In the genomic region with DNA sequence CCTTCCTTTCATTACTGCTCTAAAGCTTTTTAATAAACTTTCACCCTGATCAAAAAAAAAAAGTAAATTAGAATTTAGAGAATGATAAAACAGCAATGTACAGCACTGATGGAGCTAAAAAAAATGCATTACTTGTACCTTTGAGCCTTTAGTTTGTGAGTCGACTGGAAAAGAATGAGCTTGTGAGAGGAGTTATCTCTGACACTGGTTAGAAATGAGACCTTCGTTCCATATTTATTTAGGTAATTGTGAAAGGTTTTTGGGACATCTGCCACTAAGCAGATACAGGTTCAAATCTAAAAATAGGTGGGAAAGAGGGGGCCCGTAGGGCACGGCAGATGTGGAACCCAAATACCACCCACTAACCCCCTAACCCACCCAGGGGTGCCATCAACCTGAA, we compare ENCODE assay signal across 29 cellular contexts.
"Had no signal": no experiment of that assay in that cellular context is flagged by ENCODE, and none has a peak within 500 bp of the region (broad histone marks: within the 10 kb centered on the region; RNA-seq: fewer than 3 reads in every experiment).

No MANE protein-coding gene starts in this region.

- H3K4me2 ChIP-seq: KMS-11, SK-N-SH had no signal

- H3K27ac ChIP-seq: KMS-11, Peyer's patch, SJSA1 had no signal

- ATAC-seq: PC-3 had no signal

- DNase-seq: Karpas-422; MM.1S; MV-4-11; NCI-H1092; NCI-H1105; NCI-H1417 treated with DMSO at 0.1 percent for 48 hours; NCI-H1436 treated with DMSO at 0.1 percent for 48 hours; NCI-H1694 treated with DMSO at 0.1 percent for 48 hours; NCI-H187 treated with DMSO at 0.1 percent for 48 hours; NCI-H2029; NCI-H2081; NCI-H2171 treated with DMSO at 0.1 percent for 48 hours; NCI-H2227 treated with DMSO at 0.1 percent for 48 hours; NCI-H345; NCI-H446; NCI-H510A treated with DMSO at 0.1 percent for 48 hours; NCI-H524 treated with DMSO at 0.1 percent for 48 hours; NCI-H774; NK-92 treated with Interleukin-12 subunit alpha and Interleukin-12 subunit beta, amount 100 ng/mL, for 24 hours; OCI-M1; PC-3; Peyer's patch; Right ventricle myocardium superior; RPMI8226; SHP77 treated with DMSO at 0.1 percent for 48 hours; SK-N-SH; SW 1271 had no signal

- H3K4me3 ChIP-seq: Peyer's patch, SJSA1 had no signal

- H3K9me3 ChIP-seq: Peyer's patch, SJSA1, SK-N-SH had no signal

- H3K9ac ChIP-seq: KMS-11, SK-N-SH had no signal

- H3K4me1 ChIP-seq: Peyer's patch, SJSA1 had no signal

- H3K27me3 ChIP-seq: Peyer's patch, SJSA1 had no signal

- H3K36me3 ChIP-seq: Peyer's patch, SJSA1 had no signal
